ENCODE assay signal across 34 cellular contexts in the genomic region with DNA sequence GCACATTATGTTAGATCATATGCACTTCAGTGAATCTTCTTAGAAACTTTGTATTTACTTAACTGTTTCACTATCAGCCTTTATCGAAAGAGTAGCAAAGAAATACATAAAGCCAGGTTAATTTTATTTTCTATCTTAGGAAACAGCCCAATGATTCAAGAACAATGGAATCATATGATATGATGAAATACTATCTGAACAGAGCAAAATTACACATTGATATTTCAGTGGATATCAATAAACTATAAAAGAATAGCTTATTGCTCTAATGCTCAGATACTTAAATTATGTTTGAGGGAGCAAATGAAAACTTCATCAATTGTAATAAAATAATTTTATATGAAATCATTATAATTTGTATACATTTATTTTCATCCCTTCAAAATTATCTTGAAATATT.
"Had no signal": no experiment of that assay in that cellular context is flagged by ENCODE, and none has a peak within 500 bp of the region (broad histone marks: within the 10 kb centered on the region; RNA-seq: fewer than 3 reads in every experiment).

No MANE protein-coding gene starts in this region.

- H3K36me3 ChIP-seq: adrenal gland, cardiac muscle cell had no signal

- H3K4me1 ChIP-seq: body of pancreas had no signal

- ATAC-seq: activated CD4-positive, alpha-beta T cell treated with anti-CD3 and anti-CD28 coated beads for 36 hours; activated CD8-positive, alpha-beta memory T cell treated with anti-CD3 and anti-CD28 coated beads, Interleukin-2, amount 10 ng/mL, durations not matched to agents 7 days and 5 days; activated CD8-positive, alpha-beta T cell treated with anti-CD3 and anti-CD28 coated beads, Interleukin-2, amount 10 ng/mL, durations not matched to agents 7 days and 5 days; body of pancreas had no signal

- H3K4me1 Mint-ChIP-seq: activated B cell treated with CpG ODN at 0.5 μM for 24 hours; activated CD4-positive, alpha-beta memory T cell treated with anti-CD3 and anti-CD28 coated beads, Interleukin-2, amount 10 ng/mL, durations not matched to agents 7 days and 5 days; activated CD4-positive, alpha-beta T cell treated with anti-CD3 and anti-CD28 coated beads for 36 hours; activated CD4-positive, alpha-beta T cell treated with anti-CD3 and anti-CD28 coated beads, Interleukin-2, amount 10 ng/mL, durations not matched to agents 7 days and 5 days; activated CD8-positive, alpha-beta memory T cell treated with anti-CD3 and anti-CD28 coated beads, Interleukin-2, amount 10 ng/mL, durations not matched to agents 7 days and 5 days; activated naive CD4-positive, alpha-beta T cell treated with anti-CD3 and anti-CD28 coated beads, Interleukin-2, amount 10 ng/mL, durations not matched to agents 7 days and 5 days; activated naive CD4-positive, alpha-beta T cell treated with anti-CD3 and anti-CD28 coated beads, Interleukin-2, amount 50 U/mL, for 24 hours; central memory CD8-positive, alpha-beta T cell had no signal

- H3K27me3 ChIP-seq: adrenal gland, body of pancreas, cardiac muscle cell had no signal

- H3K27me3 Mint-ChIP-seq: activated B cell treated with CpG ODN at 0.5 μM for 24 hours; activated CD4-positive, alpha-beta memory T cell treated with anti-CD3 and anti-CD28 coated beads, Interleukin-2, amount 10 ng/mL, durations not matched to agents 7 days and 5 days; activated CD4-positive, alpha-beta T cell treated with anti-CD3 and anti-CD28 coated beads for 36 hours; activated CD4-positive, alpha-beta T cell treated with anti-CD3 and anti-CD28 coated beads, Interleukin-2, amount 10 ng/mL, durations not matched to agents 7 days and 5 days; activated CD8-positive, alpha-beta memory T cell treated with anti-CD3 and anti-CD28 coated beads, Interleukin-2, amount 10 ng/mL, durations not matched to agents 7 days and 5 days; activated naive CD4-positive, alpha-beta T cell treated with anti-CD3 and anti-CD28 coated beads, Interleukin-2, amount 10 ng/mL, durations not matched to agents 7 days and 5 days; activated naive CD4-positive, alpha-beta T cell treated with anti-CD3 and anti-CD28 coated beads, Interleukin-2, amount 50 U/mL, for 24 hours; activated naive CD8-positive, alpha-beta T cell; activated T-cell treated with anti-CD3 and anti-CD28 coated beads, Interleukin-2, amount 50 U/mL, for 24 hours; central memory CD8-positive, alpha-beta T cell had no signal

- H3K36me3 Mint-ChIP-seq: activated CD8-positive, alpha-beta memory T cell treated with anti-CD3 and anti-CD28 coated beads, Interleukin-2, amount 10 ng/mL, durations not matched to agents 7 days and 5 days; activated naive CD4-positive, alpha-beta T cell treated with anti-CD3 and anti-CD28 coated beads, Interleukin-2, amount 10 ng/mL, durations not matched to agents 7 days and 5 days; activated naive CD4-positive, alpha-beta T cell treated with anti-CD3 and anti-CD28 coated beads, Interleukin-2, amount 50 U/mL, for 24 hours; activated naive CD8-positive, alpha-beta T cell had no signal

- H3K27ac Mint-ChIP-seq: activated B cell treated with CpG ODN at 0.5 μM for 24 hours; activated CD4-positive, alpha-beta memory T cell treated with anti-CD3 and anti-CD28 coated beads, Interleukin-2, amount 10 ng/mL, durations not matched to agents 7 days and 5 days; activated CD4-positive, alpha-beta T cell treated with anti-CD3 and anti-CD28 coated beads for 36 hours; activated CD4-positive, alpha-beta T cell treated with anti-CD3 and anti-CD28 coated beads, Interleukin-2, amount 10 ng/mL, durations not matched to agents 7 days and 5 days; activated CD8-positive, alpha-beta memory T cell treated with anti-CD3 and anti-CD28 coated beads, Interleukin-2, amount 10 ng/mL, durations not matched to agents 7 days and 5 days; activated CD8-positive, alpha-beta T cell treated with anti-CD3 and anti-CD28 coated beads, Interleukin-2, amount 10 ng/mL, durations not matched to agents 7 days and 5 days; activated naive CD4-positive, alpha-beta T cell treated with anti-CD3 and anti-CD28 coated beads, Interleukin-2, amount 10 ng/mL, durations not matched to agents 7 days and 5 days; activated naive CD4-positive, alpha-beta T cell treated with anti-CD3 and anti-CD28 coated beads, Interleukin-2, amount 50 U/mL, for 24 hours; activated naive CD8-positive, alpha-beta T cell; activated T-cell treated with anti-CD3 and anti-CD28 coated beads, Interleukin-2, amount 50 U/mL, for 24 hours; activated T-helper 2 cell treated with anti-CD3 and anti-CD28 coated beads, Interferon-gamma antibody, Interleukin-2, Interleukin-4, amounts not matched to agents 10 μg/mL and 5 μg/mL and 100 μg/mL, durations not matched to agents 14 hours and 24 hours and 36 hours; T-helper 1 cell treated with Interleukin-12 subunit alpha and Interleukin-12 subunit beta and Interleukin-4 antibody, amounts not matched to agents 30 μg/mL and 1 μg/mL, for 36 hours; T-helper 2 cell treated with Interferon-gamma antibody and Interleukin-4, amounts not matched to agents 5 μg/mL and 100 μg/mL, for 36 hours had no signal

- H3K27ac ChIP-seq: adrenal gland, body of pancreas, cardiac muscle cell, VCaP had no signal

- H3K4me3 ChIP-seq: adrenal gland, body of pancreas, cardiac muscle cell had no signal

- DNase-seq: activated B cell treated with CpG ODN at 0.5 μM for 24 hours; activated CD4-positive, alpha-beta memory T cell treated with anti-CD3 and anti-CD28 coated beads, Interleukin-2, amount 10 ng/mL, durations not matched to agents 7 days and 5 days; activated CD4-positive, alpha-beta T cell treated with anti-CD3 and anti-CD28 coated beads for 1 hour; activated CD4-positive, alpha-beta T cell treated with anti-CD3 and anti-CD28 coated beads for 36 hours; activated CD4-positive, alpha-beta T cell treated with anti-CD3 and anti-CD28 coated beads for 48 hours; activated CD4-positive, alpha-beta T cell treated with anti-CD3 and anti-CD28 coated beads, Interleukin-2, amount 10 ng/mL, durations not matched to agents 7 days and 5 days; activated CD4-positive, alpha-beta T cell treated with anti-CD3 and anti-CD28 coated beads, Interleukin-2, amount 50 U/mL, for 48 hours; activated CD8-positive, alpha-beta memory T cell treated with anti-CD3 and anti-CD28 coated beads for 24 hours; activated CD8-positive, alpha-beta memory T cell treated with anti-CD3 and anti-CD28 coated beads, Interleukin-2, amount 10 ng/mL, durations not matched to agents 7 days and 5 days; activated CD8-positive, alpha-beta memory T cell treated with anti-CD3 and anti-CD28 coated beads, Interleukin-2, amount 50 U/mL, for 48 hours; activated CD8-positive, alpha-beta T cell treated with anti-CD3 and anti-CD28 coated beads, Interleukin-2, amount 10 ng/mL, durations not matched to agents 7 days and 5 days; activated effector memory CD4-positive, alpha-beta T cell treated with Interleukin-2 at 50 U/mL for 16 hours; activated gamma-delta T cell; activated naive CD4-positive, alpha-beta T cell treated with anti-CD3 and anti-CD28 coated beads, Interleukin-2, amount 10 ng/mL, durations not matched to agents 7 days and 5 days; activated naive CD4-positive, alpha-beta T cell treated with Interleukin-2 at 50 U/mL for 16 hours; activated T-cell treated with anti-CD3 and anti-CD28 coated beads, Interleukin-2, amount 50 U/mL, for 24 hours; activated T-cell treated with anti-CD3 and anti-CD28 coated beads, Interleukin-2, amount 50 U/mL, for 48 hours; adrenal gland; amniotic stem cell; aorta; body of pancreas; caudate nucleus; cerebellar nuclear complex; T-helper 1 cell; T-helper 2 cell; T-helper 9 cell had no signal

- H3K4me3 Mint-ChIP-seq: activated B cell treated with CpG ODN at 0.5 μM for 24 hours; activated CD4-positive, alpha-beta memory T cell treated with anti-CD3 and anti-CD28 coated beads, Interleukin-2, amount 10 ng/mL, durations not matched to agents 7 days and 5 days; activated CD4-positive, alpha-beta T cell treated with anti-CD3 and anti-CD28 coated beads for 36 hours; activated CD4-positive, alpha-beta T cell treated with anti-CD3 and anti-CD28 coated beads, Interleukin-2, amount 10 ng/mL, durations not matched to agents 7 days and 5 days; activated CD8-positive, alpha-beta memory T cell treated with anti-CD3 and anti-CD28 coated beads, Interleukin-2, amount 10 ng/mL, durations not matched to agents 7 days and 5 days; activated CD8-positive, alpha-beta T cell treated with anti-CD3 and anti-CD28 coated beads, Interleukin-2, amount 10 ng/mL, durations not matched to agents 7 days and 5 days; activated naive CD4-positive, alpha-beta T cell treated with anti-CD3 and anti-CD28 coated beads, Interleukin-2, amount 10 ng/mL, durations not matched to agents 7 days and 5 days; activated naive CD4-positive, alpha-beta T cell treated with anti-CD3 and anti-CD28 coated beads, Interleukin-2, amount 50 U/mL, for 24 hours; activated naive CD8-positive, alpha-beta T cell; activated T-cell treated with anti-CD3 and anti-CD28 coated beads, Interleukin-2, amount 50 U/mL, for 24 hours; central memory CD8-positive, alpha-beta T cell; T-helper 1 cell treated with Interleukin-12 subunit alpha and Interleukin-12 subunit beta and Interleukin-4 antibody, amounts not matched to agents 30 μg/mL and 1 μg/mL, for 36 hours; T-helper 2 cell treated with Interferon-gamma antibody and Interleukin-4, amounts not matched to agents 5 μg/mL and 100 μg/mL, for 36 hours had no signal

- H3K9me3 ChIP-seq: adrenal gland, body of pancreas had no signal
